ENCODE assay signal across 30 cellular contexts in genomic region chr2:148993336-148993735, GRCh38. TPM values are rescaled to one million over a fixed set of nuclear protein-coding genes. Genes with fewer than 3 reads are reported as not detected.
"Had no signal": no experiment of that assay in that cellular context is flagged by ENCODE, and none has a peak within 500 bp of the region (broad histone marks: within the 10 kb centered on the region; RNA-seq: fewer than 3 reads in every experiment).

No MANE protein-coding gene starts in this region.

- H3K36me3 ChIP-seq: ascending aorta, breast epithelium had no signal

- H3K27ac Mint-ChIP-seq: activated CD4-positive, alpha-beta memory T cell treated with anti-CD3 and anti-CD28 coated beads for 36 hours; activated CD4-positive, alpha-beta T cell treated with anti-CD3 and anti-CD28 coated beads for 36 hours; activated CD4-positive, alpha-beta T cell treated with anti-CD3 and anti-CD28 coated beads, Interleukin-2, amount 10 ng/mL, durations not matched to agents 24 days and 14 days; activated CD8-positive, alpha-beta memory T cell treated with anti-CD3 and anti-CD28 coated beads, Interleukin-2, amount 10 ng/mL, durations not matched to agents 7 days and 5 days; activated CD8-positive, alpha-beta T cell treated with anti-CD3 and anti-CD28 coated beads, Interleukin-2, amount 10 ng/mL, durations not matched to agents 7 days and 5 days; activated naive CD4-positive, alpha-beta T cell treated with anti-CD3 and anti-CD28 coated beads, Interleukin-2, amount 10 ng/mL, durations not matched to agents 7 days and 5 days; activated naive CD4-positive, alpha-beta T cell treated with anti-CD3 and anti-CD28 coated beads, Interleukin-2, amount 50 U/mL, for 72 hours; activated naive CD8-positive, alpha-beta T cell treated with anti-CD3 and anti-CD28 coated beads, Interleukin-2, amount 10 ng/mL, durations not matched to agents 7 days and 5 days; activated T-cell treated with anti-CD3 and anti-CD28 coated beads, Interleukin-2, amount 50 U/mL, for 72 hours; dendritic cell treated with granulocyte-macrophage colony-stimulating factor and Interleukin-4, amounts not matched to agents 40 ng/mL and 50 ng/mL, for 4 days; endodermal cell had no signal

- H3K36me3 Mint-ChIP-seq: activated naive CD4-positive, alpha-beta T cell treated with anti-CD3 and anti-CD28 coated beads, Interleukin-2, amount 10 ng/mL, durations not matched to agents 7 days and 5 days had no signal

- H3K4me1 ChIP-seq: ascending aorta, breast epithelium had no signal

- H3K4me1 Mint-ChIP-seq: activated CD4-positive, alpha-beta T cell treated with anti-CD3 and anti-CD28 coated beads for 36 hours; activated naive CD4-positive, alpha-beta T cell treated with anti-CD3 and anti-CD28 coated beads, Interleukin-2, amount 10 ng/mL, durations not matched to agents 7 days and 5 days; central memory CD8-positive, alpha-beta T cell; endodermal cell had no signal

- H3K4me3 ChIP-seq: ascending aorta, breast epithelium, coronary artery, dorsolateral prefrontal cortex had no signal

- H3K27me3 ChIP-seq: ascending aorta, breast epithelium, dorsolateral prefrontal cortex had no signal

- H3K4me3 Mint-ChIP-seq: activated CD4-positive, alpha-beta memory T cell treated with anti-CD3 and anti-CD28 coated beads for 36 hours; activated CD4-positive, alpha-beta T cell treated with anti-CD3 and anti-CD28 coated beads for 36 hours; activated CD4-positive, alpha-beta T cell treated with anti-CD3 and anti-CD28 coated beads, Interleukin-2, amount 10 ng/mL, durations not matched to agents 24 days and 14 days; activated CD8-positive, alpha-beta memory T cell treated with anti-CD3 and anti-CD28 coated beads, Interleukin-2, amount 10 ng/mL, durations not matched to agents 7 days and 5 days; activated CD8-positive, alpha-beta T cell treated with anti-CD3 and anti-CD28 coated beads, Interleukin-2, amount 10 ng/mL, durations not matched to agents 7 days and 5 days; activated naive CD4-positive, alpha-beta T cell treated with anti-CD3 and anti-CD28 coated beads, Interleukin-2, amount 10 ng/mL, durations not matched to agents 7 days and 5 days; activated naive CD8-positive, alpha-beta T cell treated with anti-CD3 and anti-CD28 coated beads, Interleukin-2, amount 10 ng/mL, durations not matched to agents 7 days and 5 days; activated T-cell treated with anti-CD3 and anti-CD28 coated beads, Interleukin-2, amount 50 U/mL, for 72 hours; brain; central memory CD8-positive, alpha-beta T cell; dendritic cell treated with granulocyte-macrophage colony-stimulating factor and Interleukin-4, amounts not matched to agents 40 ng/mL and 50 ng/mL, for 4 days; endodermal cell had no signal

- DNase-seq: activated CD4-positive, alpha-beta memory T cell treated with anti-CD3 and anti-CD28 coated beads for 36 hours; activated CD4-positive, alpha-beta T cell treated with anti-CD3 and anti-CD28 coated beads for 36 hours; activated CD4-positive, alpha-beta T cell treated with anti-CD3 and anti-CD28 coated beads, Interleukin-2, amount 10 ng/mL, durations not matched to agents 24 days and 14 days; activated CD4-positive, CD25-positive, alpha-beta regulatory T cell; activated CD4-positive, CD25-positive, alpha-beta regulatory T cell treated with anti-CD3 and anti-CD28 coated beads, Interleukin-2, amount 50 U/mL, for 72 hours; activated CD8-positive, alpha-beta memory T cell treated with anti-CD3 and anti-CD28 coated beads, Interleukin-2, amount 10 ng/mL, durations not matched to agents 7 days and 5 days; activated CD8-positive, alpha-beta memory T cell treated with anti-CD3 and anti-CD28 coated beads, Interleukin-2, amount 50 U/mL, for 4 hours; activated CD8-positive, alpha-beta T cell treated with anti-CD3 and anti-CD28 coated beads, Interleukin-2, amount 10 ng/mL, durations not matched to agents 7 days and 5 days; activated gamma-delta T cell; activated naive CD4-positive, alpha-beta T cell; activated naive CD4-positive, alpha-beta T cell treated with anti-CD3 and anti-CD28 coated beads, Interleukin-2, amount 10 ng/mL, durations not matched to agents 7 days and 5 days; activated naive CD8-positive, alpha-beta T cell treated with anti-CD3 and anti-CD28 coated beads, Interleukin-2, amount 10 ng/mL, durations not matched to agents 7 days and 5 days; activated T-cell treated with anti-CD3 and anti-CD28 coated beads, Interleukin-2, amount 50 U/mL, for 1 hour; activated T-cell treated with anti-CD3 and anti-CD28 coated beads, Interleukin-2, amount 50 U/mL, for 72 hours; dorsolateral prefrontal cortex; effector memory CD4-positive, alpha-beta T cell; endodermal cell; foreskin fibroblast; T-helper 2 cell had no signal

- H3K9me3 Mint-ChIP-seq: activated CD4-positive, alpha-beta memory T cell treated with anti-CD3 and anti-CD28 coated beads for 36 hours; activated CD4-positive, alpha-beta T cell treated with anti-CD3 and anti-CD28 coated beads, Interleukin-2, amount 10 ng/mL, durations not matched to agents 24 days and 14 days; activated naive CD4-positive, alpha-beta T cell treated with anti-CD3 and anti-CD28 coated beads, Interleukin-2, amount 10 ng/mL, durations not matched to agents 7 days and 5 days; activated naive CD4-positive, alpha-beta T cell treated with anti-CD3 and anti-CD28 coated beads, Interleukin-2, amount 50 U/mL, for 72 hours; activated naive CD8-positive, alpha-beta T cell treated with anti-CD3 and anti-CD28 coated beads, Interleukin-2, amount 10 ng/mL, durations not matched to agents 7 days and 5 days; activated T-cell treated with anti-CD3 and anti-CD28 coated beads, Interleukin-2, amount 50 U/mL, for 72 hours; brain; central memory CD8-positive, alpha-beta T cell; dendritic cell treated with granulocyte-macrophage colony-stimulating factor and Interleukin-4, amounts not matched to agents 40 ng/mL and 50 ng/mL, for 4 days; endodermal cell had no signal

- ATAC-seq: activated CD4-positive, alpha-beta T cell treated with anti-CD3 and anti-CD28 coated beads for 36 hours; activated CD8-positive, alpha-beta memory T cell treated with anti-CD3 and anti-CD28 coated beads, Interleukin-2, amount 10 ng/mL, durations not matched to agents 7 days and 5 days; activated CD8-positive, alpha-beta T cell treated with anti-CD3 and anti-CD28 coated beads, Interleukin-2, amount 10 ng/mL, durations not matched to agents 7 days and 5 days; activated naive CD4-positive, alpha-beta T cell treated with anti-CD3 and anti-CD28 coated beads, Interleukin-2, amount 50 U/mL, for 72 hours; activated T-cell treated with anti-CD3 and anti-CD28 coated beads, Interleukin-2, amount 50 U/mL, for 72 hours; esophagus mucosa had no signal

- H3K27ac ChIP-seq: ascending aorta, breast epithelium, coronary artery had no signal

- H3K9me3 ChIP-seq: ascending aorta, breast epithelium had no signal

- H3K27me3 Mint-ChIP-seq: activated CD4-positive, alpha-beta memory T cell treated with anti-CD3 and anti-CD28 coated beads for 36 hours; activated CD4-positive, alpha-beta T cell treated with anti-CD3 and anti-CD28 coated beads for 36 hours; activated CD4-positive, alpha-beta T cell treated with anti-CD3 and anti-CD28 coated beads, Interleukin-2, amount 10 ng/mL, durations not matched to agents 24 days and 14 days; activated CD8-positive, alpha-beta memory T cell treated with anti-CD3 and anti-CD28 coated beads, Interleukin-2, amount 10 ng/mL, durations not matched to agents 7 days and 5 days; activated naive CD4-positive, alpha-beta T cell treated with anti-CD3 and anti-CD28 coated beads, Interleukin-2, amount 10 ng/mL, durations not matched to agents 7 days and 5 days; activated naive CD8-positive, alpha-beta T cell treated with anti-CD3 and anti-CD28 coated beads, Interleukin-2, amount 10 ng/mL, durations not matched to agents 7 days and 5 days; brain had no signal

RNA-seq across cellular contexts. Expression of gene LYPD6B, which starts 45.2 kb away (rescaled TPM):
- total RNA-seq: activated CD4-positive, alpha-beta memory T cell treated with anti-CD3 and anti-CD28 coated beads for 36 hours; activated CD4-positive, alpha-beta T cell treated with anti-CD3 and anti-CD28 coated beads for 36 hours; activated CD4-positive, alpha-beta T cell treated with anti-CD3 and anti-CD28 coated beads, Interleukin-2, amount 10 ng/mL, durations not matched to agents 24 days and 14 days; activated CD8-positive, alpha-beta memory T cell treated with anti-CD3 and anti-CD28 coated beads for 36 hours; activated CD8-positive, alpha-beta memory T cell treated with anti-CD3 and anti-CD28 coated beads, Interleukin-2, amount 10 ng/mL, durations not matched to agents 7 days and 5 days; activated CD8-positive, alpha-beta T cell treated with anti-CD3 and anti-CD28 coated beads, Interleukin-2, amount 10 ng/mL, durations not matched to agents 7 days and 5 days; activated naive CD4-positive, alpha-beta T cell treated with anti-CD3 and anti-CD28 coated beads, Interleukin-2, amount 50 U/mL, for 72 hours; activated naive CD8-positive, alpha-beta T cell treated with anti-CD3 and anti-CD28 coated beads, Interleukin-2, amount 10 ng/mL, durations not matched to agents 7 days and 5 days; activated T-cell treated with anti-CD3 and anti-CD28 coated beads, Interleukin-2, amount 50 U/mL, for 72 hours; ascending aorta; cardiac septum; T-helper 1 cell treated with Interleukin-12 subunit alpha and Interleukin-12 subunit beta and Interleukin-4 antibody, amounts not matched to agents 30 ng/mL and 1 ng/mL, for 36 hours had no signal
